ENCODE assay signal across 34 cellular contexts in genomic region chr21:37527716-37528115, GRCh38.
"Had no signal": no experiment of that assay in that cellular context is flagged by ENCODE, and none has a peak within 500 bp of the region (broad histone marks: within the 10 kb centered on the region; RNA-seq: fewer than 3 reads in every experiment).

No MANE protein-coding gene starts in this region.

- ATAC-seq: activated CD4-positive, alpha-beta T cell treated with anti-CD3 and anti-CD28 coated beads for 36 hours; activated CD4-positive, CD25-positive, alpha-beta regulatory T cell treated with anti-CD3 and anti-CD28 coated beads, Interleukin-2, amount 50 U/mL, for 24 hours; activated CD8-positive, alpha-beta memory T cell treated with anti-CD3 and anti-CD28 coated beads, Interleukin-2, amount 10 ng/mL, durations not matched to agents 7 days and 5 days; activated CD8-positive, alpha-beta T cell treated with anti-CD3 and anti-CD28 coated beads for 36 hours; activated CD8-positive, alpha-beta T cell treated with anti-CD3 and anti-CD28 coated beads, Interleukin-2, amount 10 ng/mL, durations not matched to agents 7 days and 5 days; T-cell; T-helper 17 cell had no signal

- H3K9me3 Mint-ChIP-seq: activated B cell treated with CpG ODN at 0.5 μM for 24 hours; activated CD4-positive, alpha-beta memory T cell treated with anti-CD3 and anti-CD28 coated beads for 36 hours; activated CD4-positive, alpha-beta memory T cell treated with anti-CD3 and anti-CD28 coated beads, Interleukin-2, amount 10 ng/mL, durations not matched to agents 7 days and 5 days; activated CD4-positive, alpha-beta T cell treated with anti-CD3 and anti-CD28 coated beads, Interleukin-2, amount 10 ng/mL, durations not matched to agents 24 days and 14 days; activated CD4-positive, alpha-beta T cell treated with anti-CD3 and anti-CD28 coated beads, Interleukin-2, amount 10 ng/mL, durations not matched to agents 7 days and 5 days; activated CD8-positive, alpha-beta T cell treated with anti-CD3 and anti-CD28 coated beads for 36 hours; T-cell; T-helper 1 cell treated with Interleukin-12 subunit alpha and Interleukin-12 subunit beta and Interleukin-4 antibody, amounts not matched to agents 30 μg/mL and 1 μg/mL, for 36 hours; T-helper 2 cell treated with Interferon-gamma antibody and Interleukin-4, amounts not matched to agents 5 μg/mL and 100 μg/mL, for 36 hours had no signal

- H3K4me3 Mint-ChIP-seq: activated B cell treated with CpG ODN at 0.5 μM for 24 hours; activated CD4-positive, alpha-beta memory T cell treated with anti-CD3 and anti-CD28 coated beads for 36 hours; activated CD4-positive, alpha-beta memory T cell treated with anti-CD3 and anti-CD28 coated beads, Interleukin-2, amount 10 ng/mL, durations not matched to agents 7 days and 5 days; activated CD4-positive, alpha-beta T cell treated with anti-CD3 and anti-CD28 coated beads for 36 hours; activated CD4-positive, alpha-beta T cell treated with anti-CD3 and anti-CD28 coated beads, Interleukin-2, amount 10 ng/mL, durations not matched to agents 24 days and 14 days; activated CD4-positive, alpha-beta T cell treated with anti-CD3 and anti-CD28 coated beads, Interleukin-2, amount 10 ng/mL, durations not matched to agents 7 days and 5 days; activated CD8-positive, alpha-beta memory T cell treated with anti-CD3 and anti-CD28 coated beads, Interleukin-2, amount 10 ng/mL, durations not matched to agents 7 days and 5 days; activated CD8-positive, alpha-beta T cell treated with anti-CD3 and anti-CD28 coated beads for 36 hours; activated CD8-positive, alpha-beta T cell treated with anti-CD3 and anti-CD28 coated beads, Interleukin-2, amount 10 ng/mL, durations not matched to agents 7 days and 5 days; T-cell; T-helper 1 cell treated with Interleukin-12 subunit alpha and Interleukin-12 subunit beta and Interleukin-4 antibody, amounts not matched to agents 30 μg/mL and 1 μg/mL, for 36 hours; T-helper 17 cell; T-helper 2 cell treated with Interferon-gamma antibody and Interleukin-4, amounts not matched to agents 5 μg/mL and 100 μg/mL, for 36 hours had no signal

- H3K36me3 ChIP-seq: WERI-Rb-1 had no signal

- FAIRE-seq: TTC549 had no signal

- H3K4me1 Mint-ChIP-seq: activated B cell treated with CpG ODN at 0.5 μM for 24 hours; activated CD4-positive, alpha-beta T cell treated with anti-CD3 and anti-CD28 coated beads for 36 hours had no signal

- H3K36me3 Mint-ChIP-seq: activated CD4-positive, alpha-beta memory T cell treated with anti-CD3 and anti-CD28 coated beads for 36 hours; activated CD8-positive, alpha-beta memory T cell treated with anti-CD3 and anti-CD28 coated beads, Interleukin-2, amount 10 ng/mL, durations not matched to agents 7 days and 5 days; T-cell had no signal

- H3K27ac Mint-ChIP-seq: activated B cell treated with CpG ODN at 0.5 μM for 24 hours; activated CD4-positive, alpha-beta memory T cell treated with anti-CD3 and anti-CD28 coated beads for 36 hours; activated CD4-positive, alpha-beta memory T cell treated with anti-CD3 and anti-CD28 coated beads, Interleukin-2, amount 10 ng/mL, durations not matched to agents 7 days and 5 days; activated CD4-positive, alpha-beta T cell treated with anti-CD3 and anti-CD28 coated beads for 36 hours; activated CD4-positive, alpha-beta T cell treated with anti-CD3 and anti-CD28 coated beads, Interleukin-2, amount 10 ng/mL, durations not matched to agents 24 days and 14 days; activated CD4-positive, alpha-beta T cell treated with anti-CD3 and anti-CD28 coated beads, Interleukin-2, amount 10 ng/mL, durations not matched to agents 7 days and 5 days; activated CD8-positive, alpha-beta memory T cell treated with anti-CD3 and anti-CD28 coated beads, Interleukin-2, amount 10 ng/mL, durations not matched to agents 7 days and 5 days; activated CD8-positive, alpha-beta T cell treated with anti-CD3 and anti-CD28 coated beads for 36 hours; activated CD8-positive, alpha-beta T cell treated with anti-CD3 and anti-CD28 coated beads, Interleukin-2, amount 10 ng/mL, durations not matched to agents 7 days and 5 days; T-cell; T-helper 1 cell treated with Interleukin-12 subunit alpha and Interleukin-12 subunit beta and Interleukin-4 antibody, amounts not matched to agents 30 μg/mL and 1 μg/mL, for 36 hours; T-helper 17 cell; T-helper 2 cell treated with Interferon-gamma antibody and Interleukin-4, amounts not matched to agents 5 μg/mL and 100 μg/mL, for 36 hours had no signal

- DNase-seq: activated B cell treated with CpG ODN at 0.5 μM for 24 hours; activated CD4-positive, alpha-beta memory T cell treated with anti-CD3 and anti-CD28 coated beads for 36 hours; activated CD4-positive, alpha-beta memory T cell treated with anti-CD3 and anti-CD28 coated beads, Interleukin-2, amount 10 ng/mL, durations not matched to agents 7 days and 5 days; activated CD4-positive, alpha-beta T cell treated with anti-CD3 and anti-CD28 coated beads for 1 hour; activated CD4-positive, alpha-beta T cell treated with anti-CD3 and anti-CD28 coated beads for 36 hours; activated CD4-positive, alpha-beta T cell treated with anti-CD3 and anti-CD28 coated beads for 4 hours; activated CD4-positive, alpha-beta T cell treated with anti-CD3 and anti-CD28 coated beads for 48 hours; activated CD4-positive, alpha-beta T cell treated with anti-CD3 and anti-CD28 coated beads, Interleukin-2, amount 10 ng/mL, durations not matched to agents 24 days and 14 days; activated CD4-positive, alpha-beta T cell treated with anti-CD3 and anti-CD28 coated beads, Interleukin-2, amount 10 ng/mL, durations not matched to agents 7 days and 5 days; activated CD4-positive, alpha-beta T cell treated with anti-CD3 and anti-CD28 coated beads, Interleukin-2, amount 50 U/mL, for 1 hour; activated CD4-positive, alpha-beta T cell treated with anti-CD3 and anti-CD28 coated beads, Interleukin-2, amount 50 U/mL, for 4 hours; activated CD4-positive, alpha-beta T cell treated with anti-CD3 and anti-CD28 coated beads, Interleukin-2, amount 50 U/mL, for 48 hours; activated CD4-positive, CD25-positive, alpha-beta regulatory T cell; activated CD4-positive, CD25-positive, alpha-beta regulatory T cell treated with anti-CD3 and anti-CD28 coated beads, Interleukin-2, amount 50 U/mL, for 72 hours; activated CD8-positive, alpha-beta memory T cell treated with anti-CD3 and anti-CD28 coated beads for 24 hours; activated CD8-positive, alpha-beta memory T cell treated with anti-CD3 and anti-CD28 coated beads, Interleukin-2, amount 10 ng/mL, durations not matched to agents 7 days and 5 days; activated CD8-positive, alpha-beta memory T cell treated with anti-CD3 and anti-CD28 coated beads, Interleukin-2, amount 50 U/mL, for 4 hours; activated CD8-positive, alpha-beta memory T cell treated with anti-CD3 and anti-CD28 coated beads, Interleukin-2, amount 50 U/mL, for 48 hours; activated CD8-positive, alpha-beta T cell treated with anti-CD3 and anti-CD28 coated beads for 36 hours; activated CD8-positive, alpha-beta T cell treated with anti-CD3 and anti-CD28 coated beads, Interleukin-2, amount 10 ng/mL, durations not matched to agents 7 days and 5 days; activated T-cell treated with anti-CD3 and anti-CD28 coated beads for 4 hours; activated T-cell treated with anti-CD3 and anti-CD28 coated beads, Interleukin-2, amount 50 U/mL, for 1 hour; T-cell; T-helper 1 cell; T-helper 17 cell; T-helper 2 cell; T-helper 9 cell; T1000; WERI-Rb-1 had no signal

- H3K27ac ChIP-seq: VCaP, WERI-Rb-1 had no signal
